In the genomic region with DNA sequence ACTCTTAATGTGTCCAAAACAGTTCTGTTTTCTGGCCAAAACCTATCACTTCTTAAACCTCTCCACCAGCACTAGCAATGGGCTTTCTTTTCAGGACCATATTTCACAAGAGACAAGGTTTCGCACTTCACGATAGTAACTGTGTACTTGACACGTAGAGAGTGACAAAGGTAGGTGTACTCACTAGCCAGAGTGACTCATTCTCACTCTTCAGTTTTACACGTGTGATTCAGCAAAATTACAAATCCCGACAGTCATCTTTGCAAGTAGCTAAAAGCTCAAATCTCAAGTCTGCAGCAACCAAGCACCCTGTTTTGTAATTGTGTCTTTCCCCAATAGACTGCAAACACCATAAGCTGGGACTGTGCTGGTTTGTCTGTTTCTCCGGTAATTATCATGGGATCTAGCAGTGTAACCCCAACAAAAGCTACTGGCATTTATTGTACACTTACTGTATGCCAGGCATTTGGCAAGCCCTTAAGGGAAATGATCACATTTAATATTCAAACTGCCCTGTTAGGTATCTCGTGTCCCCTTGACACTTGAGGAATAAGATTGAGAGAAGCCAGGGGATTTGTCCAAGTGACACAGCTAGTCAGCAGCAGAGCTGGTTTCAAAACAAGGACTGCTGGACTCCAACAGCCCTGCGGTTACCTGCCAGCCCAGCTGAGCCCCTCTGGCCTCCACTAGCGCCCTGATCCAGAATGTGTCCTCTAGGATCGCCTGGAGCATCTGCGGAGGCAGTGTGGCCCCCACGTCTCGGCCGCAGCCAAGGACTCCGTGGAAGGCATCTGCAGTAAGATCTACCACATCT, we compare ENCODE assay signal across 1 cellular context.
TF ChIP-seq lines count a peak whose summit lies in the region.

No MANE protein-coding gene starts in this region.

TF ChIP-seq in IMR-90, 13 proteins besides CTCF, POLR2A, EP300 and RAD21:
- TF ChIP-seq USF2 (IDR thresholded peaks at IDR 0.05; ENCODE audit: low read depth, low read length) (no peak), NFE2L2 (IDR thresholded peaks at IDR 0.05; ENCODE audit: low read depth, low read length) (peak; percentile 38; the same call in 1 of the 2 replicates), CHD1 (IDR thresholded peaks at IDR 0.05; ENCODE audit: low read depth, low read length) (no peak)
